1 cellular context compared by ENCODE assay signal in genomic region chr13:41463823-41464602, GRCh38.
A peak's percentile ranks its signal among the peaks of the same experiment; 100 is the strongest.
TF ChIP-seq lines count a peak whose summit lies in the region.

No MANE protein-coding gene starts in this region.

TF ChIP-seq in K562, 482 proteins besides CTCF, POLR2A, EP300 and RAD21 (continued from another document and continues in another):
- TF ChIP-seq UBTF (IDR thresholded peaks at IDR 0.05; ENCODE audit: borderline replicate concordance in 1 of 2, low read depth in 2 of 2, low read length in 2 of 2) (peak in 1 of 2 experiments; percentile 72; a peak in 1 of 4 replicates), MIER1 (IDR thresholded peaks at IDR 0.05; ENCODE audit: low read depth) (no peak), MGA (IDR thresholded peaks at IDR 0.05) (peak; percentile 66), HSF4 (CRISPR knock-in tag; IDR thresholded peaks at IDR 0.05; ENCODE audit: borderline replicate concordance) (0 out of 2 replicates have a peak, but pooled peaks have one; percentile 36), NCOR1 (IDR thresholded peaks at IDR 0.05) (peak; percentile 80), TRIM24 (IDR thresholded peaks at IDR 0.05) (peak; percentile 28 to 33; a peak in 1 of 4 replicates), PRMT5 (CRISPR knock-in tag; IDR thresholded peaks at IDR 0.05) (no peak), MAZ (CRISPR knock-in tag; conservative IDR thresholded peaks at IDR 0.05 in 1 of 2, IDR thresholded peaks at IDR 0.05 in 1 of 2) (0 out of 4 replicates have a peak, but pooled peaks of 1 of the 2 experiments have one; percentile 35), ZNF740 (CRISPR knock-in tag; IDR thresholded peaks at IDR 0.05) (no peak), ZNF740 (tag; IDR thresholded peaks at IDR 0.05) (no peak), ZNF583 (CRISPR knock-in tag; IDR thresholded peaks at IDR 0.05) (peak; percentile 63; the same call in 1 of the 2 replicates), CXXC5 (CRISPR knock-in tag; IDR thresholded peaks at IDR 0.05) (peak; percentile 38; the same call in 1 of the 2 replicates), KLF16 (IDR thresholded peaks at IDR 0.05) (peak; percentile 47; the same call in 1 of the 2 replicates), CBFA2T2 (conservative IDR thresholded peaks at IDR 0.05) (peak; percentile 77), RCOR1 (IDR thresholded peaks at IDR 0.05; ENCODE audit: borderline replicate concordance in 1 of 2, low read depth in 2 of 2, low read length in 2 of 2) (peak in 1 of 2 experiments; percentile 38; a peak in 1 of 4 replicates), MTA2 (IDR thresholded peaks at IDR 0.05; ENCODE audit: low read depth) (peak; percentile 78), EP400 (IDR thresholded peaks at IDR 0.05) (0 out of 2 replicates have a peak, but pooled peaks have one; percentile 13), THRB (CRISPR knock-in tag; conservative IDR thresholded peaks at IDR 0.05) (no peak), DPF2 (IDR thresholded peaks at IDR 0.05) (peak; percentile 87), CTBP1 (IDR thresholded peaks at IDR 0.05; ENCODE audit: borderline replicate concordance) (peak; percentile 58; the same call in 1 of the 2 replicates), MXI1 (IDR thresholded peaks at IDR 0.05; ENCODE audit: low read depth, low read length) (no peak), WHSC1 (IDR thresholded peaks at IDR 0.05; ENCODE audit: low read length) (no peak), DACH1 (IDR thresholded peaks at IDR 0.05; ENCODE audit: partially characterized antibody) (peak; percentile 46), KDM1A (IDR thresholded peaks at IDR 0.05) (peak in 1 of 2 experiments; percentile 47; a peak in 1 of 4 replicates), ZNF143 (CRISPR knock-in tag; IDR thresholded peaks at IDR 0.05) (0 out of 2 replicates have a peak, but pooled peaks have one; percentile 48), HDAC1 (IDR thresholded peaks at IDR 0.05) (peak in 1 of 2 experiments; percentile 76; a peak in 2 of 4 replicates), SMARCE1 (IDR thresholded peaks at IDR 0.05) (peak; percentile 75), EGR1 (conservative IDR thresholded peaks at IDR 0.05) (peak; percentile 81), MTF1 (CRISPR knock-in tag; IDR thresholded peaks at IDR 0.05; ENCODE audit: borderline replicate concordance) (no peak), TOE1 (IDR thresholded peaks at IDR 0.05; ENCODE audit: borderline replicate concordance) (no peak), TOE1 (CRISPR knock-in tag; IDR thresholded peaks at IDR 0.05; ENCODE audit: borderline replicate concordance, low read depth) (no peak), FOXJ3 (CRISPR knock-in tag; IDR thresholded peaks at IDR 0.05) (no peak), LARP7 (IDR thresholded peaks at IDR 0.05) (no peak), ZMIZ1 (IDR thresholded peaks at IDR 0.05; ENCODE audit: low read depth in 2 of 2, low read length in 2 of 2) (peak in 1 of 2 experiments; percentile 62; a peak in 1 of 4 replicates), GATAD2A (IDR thresholded peaks at IDR 0.05) (0 out of 2 replicates have a peak, but pooled peaks have one; percentile 9), ZNF212 (CRISPR knock-in tag; IDR thresholded peaks at IDR 0.05) (no peak), PYGO2 (tag; IDR thresholded peaks at IDR 0.05) (no peak), SMARCA4 (IDR thresholded peaks at IDR 0.05) (peak; percentile 86), BCOR (IDR thresholded peaks at IDR 0.05) (0 out of 2 replicates have a peak, but pooled peaks have one; percentile 18), FUS (optimal IDR thresholded peaks at IDR 0.05; ENCODE audit: low read depth, low read length) (no peak), ARID1B (IDR thresholded peaks at IDR 0.05) (peak; percentile 94), CCAR2 (IDR thresholded peaks at IDR 0.05; ENCODE audit: low read depth, low read length) (no peak), ZC3H8 (IDR thresholded peaks at IDR 0.05) (no peak), CC2D1A (IDR thresholded peaks at IDR 0.05) (peak; percentile 68; the same call in 1 of the 2 replicates), MYNN (IDR thresholded peaks at IDR 0.05) (peak; percentile 70), MYNN (CRISPR knock-in tag; IDR thresholded peaks at IDR 0.05) (no peak), CREM (IDR thresholded peaks at IDR 0.05; ENCODE audit: low read depth) (peak; percentile 35; the same call in 1 of the 2 replicates), CCNT2 (IDR thresholded peaks at IDR 0.05; ENCODE audit: borderline replicate concordance, extremely low read depth, insufficient read length, low read depth, low read length) (peak; percentile 38), TAL1 (IDR thresholded peaks at IDR 0.05) (peak; percentile 89)
